1 cellular context compared by ENCODE assay signal in the genomic region with DNA sequence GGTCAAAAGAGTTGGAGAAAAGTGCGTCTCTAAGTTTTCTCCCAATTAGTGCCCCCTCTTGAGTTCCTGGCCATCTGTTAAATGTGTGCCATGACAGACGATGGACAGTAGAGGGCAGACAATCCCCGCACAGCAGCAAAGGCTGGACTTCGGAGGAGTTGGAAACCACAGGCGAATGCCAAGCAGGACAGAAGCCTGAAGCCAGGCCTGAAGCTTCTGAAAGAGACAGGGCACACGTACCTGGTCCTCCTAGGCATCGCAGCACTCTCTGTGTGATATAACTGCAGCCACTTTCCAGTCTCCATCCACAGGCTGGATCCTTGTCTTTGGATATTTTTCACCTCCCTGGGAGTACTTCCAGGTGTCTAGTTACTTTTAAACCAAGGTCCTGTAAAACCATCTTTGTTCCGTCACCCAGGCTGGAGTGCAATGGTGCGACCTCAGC.
TF ChIP-seq lines count a peak whose summit lies in the region.

No MANE protein-coding gene starts in this region.

TF ChIP-seq in GM23338, 12 proteins besides CTCF, POLR2A, EP300 and RAD21:
- TF ChIP-seq CREB1 (CRISPR knock-in tag; IDR thresholded peaks at IDR 0.05; ENCODE audit: low read depth), result no peak
- TF ChIP-seq, protein P1, sequence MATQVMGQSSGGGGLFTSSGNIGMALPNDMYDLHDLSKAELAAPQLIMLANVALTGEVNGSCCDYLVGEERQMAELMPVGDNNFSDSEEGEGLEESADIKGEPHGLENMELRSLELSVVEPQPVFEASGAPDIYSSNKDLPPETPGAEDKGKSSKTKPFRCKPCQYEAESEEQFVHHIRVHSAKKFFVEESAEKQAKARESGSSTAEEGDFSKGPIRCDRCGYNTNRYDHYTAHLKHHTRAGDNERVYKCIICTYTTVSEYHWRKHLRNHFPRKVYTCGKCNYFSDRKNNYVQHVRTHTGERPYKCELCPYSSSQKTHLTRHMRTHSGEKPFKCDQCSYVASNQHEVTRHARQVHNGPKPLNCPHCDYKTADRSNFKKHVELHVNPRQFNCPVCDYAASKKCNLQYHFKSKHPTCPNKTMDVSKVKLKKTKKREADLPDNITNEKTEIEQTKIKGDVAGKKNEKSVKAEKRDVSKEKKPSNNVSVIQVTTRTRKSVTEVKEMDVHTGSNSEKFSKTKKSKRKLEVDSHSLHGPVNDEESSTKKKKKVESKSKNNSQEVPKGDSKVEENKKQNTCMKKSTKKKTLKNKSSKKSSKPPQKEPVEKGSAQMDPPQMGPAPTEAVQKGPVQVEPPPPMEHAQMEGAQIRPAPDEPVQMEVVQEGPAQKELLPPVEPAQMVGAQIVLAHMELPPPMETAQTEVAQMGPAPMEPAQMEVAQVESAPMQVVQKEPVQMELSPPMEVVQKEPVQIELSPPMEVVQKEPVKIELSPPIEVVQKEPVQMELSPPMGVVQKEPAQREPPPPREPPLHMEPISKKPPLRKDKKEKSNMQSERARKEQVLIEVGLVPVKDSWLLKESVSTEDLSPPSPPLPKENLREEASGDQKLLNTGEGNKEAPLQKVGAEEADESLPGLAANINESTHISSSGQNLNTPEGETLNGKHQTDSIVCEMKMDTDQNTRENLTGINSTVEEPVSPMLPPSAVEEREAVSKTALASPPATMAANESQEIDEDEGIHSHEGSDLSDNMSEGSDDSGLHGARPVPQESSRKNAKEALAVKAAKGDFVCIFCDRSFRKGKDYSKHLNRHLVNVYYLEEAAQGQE (IDR thresholded peaks at IDR 0.05; ENCODE audit: unreplicated experiment), result no peak
- no peak for TF ChIP-seq POLR2AphosphoS5 (IDR thresholded peaks at IDR 0.05; ENCODE audit: low read depth)
- TF ChIP-seq EZH2 (IDR thresholded peaks at IDR 0.05; ENCODE audit: low read depth, unreplicated experiment), result no peak
- TF ChIP-seq, protein P2, sequence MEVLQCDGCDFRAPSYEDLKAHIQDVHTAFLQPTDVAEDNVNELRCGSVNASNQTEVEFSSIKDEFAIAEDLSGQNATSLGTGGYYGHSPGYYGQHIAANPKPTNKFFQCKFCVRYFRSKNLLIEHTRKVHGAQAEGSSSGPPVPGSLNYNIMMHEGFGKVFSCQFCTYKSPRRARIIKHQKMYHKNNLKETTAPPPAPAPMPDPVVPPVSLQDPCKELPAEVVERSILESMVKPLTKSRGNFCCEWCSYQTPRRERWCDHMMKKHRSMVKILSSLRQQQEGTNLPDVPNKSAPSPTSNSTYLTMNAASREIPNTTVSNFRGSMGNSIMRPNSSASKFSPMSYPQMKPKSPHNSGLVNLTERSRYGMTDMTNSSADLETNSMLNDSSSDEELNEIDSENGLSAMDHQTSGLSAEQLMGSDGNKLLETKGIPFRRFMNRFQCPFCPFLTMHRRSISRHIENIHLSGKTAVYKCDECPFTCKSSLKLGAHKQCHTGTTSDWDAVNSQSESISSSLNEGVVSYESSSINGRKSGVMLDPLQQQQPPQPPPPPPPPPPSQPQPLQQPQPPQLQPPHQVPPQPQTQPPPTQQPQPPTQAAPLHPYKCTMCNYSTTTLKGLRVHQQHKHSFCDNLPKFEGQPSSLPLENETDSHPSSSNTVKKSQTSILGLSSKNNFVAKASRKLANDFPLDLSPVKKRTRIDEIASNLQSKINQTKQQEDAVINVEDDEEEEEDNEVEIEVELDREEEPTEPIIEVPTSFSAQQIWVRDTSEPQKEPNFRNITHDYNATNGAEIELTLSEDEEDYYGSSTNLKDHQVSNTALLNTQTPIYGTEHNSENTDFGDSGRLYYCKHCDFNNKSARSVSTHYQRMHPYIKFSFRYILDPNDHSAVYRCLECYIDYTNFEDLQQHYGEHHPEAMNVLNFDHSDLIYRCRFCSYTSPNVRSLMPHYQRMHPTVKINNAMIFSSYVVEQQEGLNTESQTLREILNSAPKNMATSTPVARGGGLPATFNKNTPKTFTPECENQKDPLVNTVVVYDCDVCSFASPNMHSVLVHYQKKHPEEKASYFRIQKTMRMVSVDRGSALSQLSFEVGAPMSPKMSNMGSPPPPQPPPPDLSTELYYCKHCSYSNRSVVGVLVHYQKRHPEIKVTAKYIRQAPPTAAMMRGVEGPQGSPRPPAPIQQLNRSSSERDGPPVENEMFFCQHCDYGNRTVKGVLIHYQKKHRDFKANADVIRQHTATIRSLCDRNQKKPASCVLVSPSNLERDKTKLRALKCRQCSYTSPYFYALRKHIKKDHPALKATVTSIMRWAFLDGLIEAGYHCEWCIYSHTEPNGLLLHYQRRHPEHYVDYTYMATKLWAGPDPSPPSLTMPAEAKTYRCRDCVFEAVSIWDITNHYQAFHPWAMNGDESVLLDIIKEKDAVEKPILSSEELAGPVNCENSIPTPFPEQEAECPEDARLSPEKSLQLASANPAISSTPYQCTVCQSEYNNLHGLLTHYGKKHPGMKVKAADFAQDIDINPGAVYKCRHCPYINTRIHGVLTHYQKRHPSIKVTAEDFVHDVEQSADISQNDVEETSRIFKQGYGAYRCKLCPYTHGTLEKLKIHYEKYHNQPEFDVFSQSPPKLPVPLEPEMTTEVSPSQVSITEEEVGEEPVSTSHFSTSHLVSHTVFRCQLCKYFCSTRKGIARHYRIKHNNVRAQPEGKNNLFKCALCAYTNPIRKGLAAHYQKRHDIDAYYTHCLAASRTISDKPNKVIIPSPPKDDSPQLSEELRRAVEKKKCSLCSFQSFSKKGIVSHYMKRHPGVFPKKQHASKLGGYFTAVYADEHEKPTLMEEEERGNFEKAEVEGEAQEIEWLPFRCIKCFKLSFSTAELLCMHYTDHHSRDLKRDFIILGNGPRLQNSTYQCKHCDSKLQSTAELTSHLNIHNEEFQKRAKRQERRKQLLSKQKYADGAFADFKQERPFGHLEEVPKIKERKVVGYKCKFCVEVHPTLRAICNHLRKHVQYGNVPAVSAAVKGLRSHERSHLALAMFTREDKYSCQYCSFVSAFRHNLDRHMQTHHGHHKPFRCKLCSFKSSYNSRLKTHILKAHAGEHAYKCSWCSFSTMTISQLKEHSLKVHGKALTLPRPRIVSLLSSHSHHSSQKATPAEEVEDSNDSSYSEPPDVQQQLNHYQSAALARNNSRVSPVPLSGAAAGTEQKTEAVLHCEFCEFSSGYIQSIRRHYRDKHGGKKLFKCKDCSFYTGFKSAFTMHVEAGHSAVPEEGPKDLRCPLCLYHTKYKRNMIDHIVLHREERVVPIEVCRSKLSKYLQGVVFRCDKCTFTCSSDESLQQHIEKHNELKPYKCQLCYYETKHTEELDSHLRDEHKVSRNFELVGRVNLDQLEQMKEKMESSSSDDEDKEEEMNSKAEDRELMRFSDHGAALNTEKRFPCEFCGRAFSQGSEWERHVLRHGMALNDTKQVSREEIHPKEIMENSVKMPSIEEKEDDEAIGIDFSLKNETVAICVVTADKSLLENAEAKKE (CRISPR knock-in tag; IDR thresholded peaks at IDR 0.05), result no peak
- TF ChIP-seq JUNB (IDR thresholded peaks at IDR 0.05; ENCODE audit: unreplicated experiment), result no peak
- TF ChIP-seq, protein P3, sequence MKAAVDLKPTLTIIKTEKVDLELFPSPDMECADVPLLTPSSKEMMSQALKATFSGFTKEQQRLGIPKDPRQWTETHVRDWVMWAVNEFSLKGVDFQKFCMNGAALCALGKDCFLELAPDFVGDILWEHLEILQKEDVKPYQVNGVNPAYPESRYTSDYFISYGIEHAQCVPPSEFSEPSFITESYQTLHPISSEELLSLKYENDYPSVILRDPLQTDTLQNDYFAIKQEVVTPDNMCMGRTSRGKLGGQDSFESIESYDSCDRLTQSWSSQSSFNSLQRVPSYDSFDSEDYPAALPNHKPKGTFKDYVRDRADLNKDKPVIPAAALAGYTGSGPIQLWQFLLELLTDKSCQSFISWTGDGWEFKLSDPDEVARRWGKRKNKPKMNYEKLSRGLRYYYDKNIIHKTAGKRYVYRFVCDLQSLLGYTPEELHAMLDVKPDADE (IDR thresholded peaks at IDR 0.05), result no peak
- no peak for TF ChIP-seq STAT1 (IDR thresholded peaks at IDR 0.05; ENCODE audit: unreplicated experiment)
- no peak for TF ChIP-seq ZNF114 (CRISPR knock-in tag; IDR thresholded peaks at IDR 0.05)
TF ChIP-seq in GM23338: peak in this region for 0.
